Comparison of ENCODE assay signal across 8 cellular contexts in genomic region chr10:50669957-50670356, GRCh38. TPM values are rescaled to one million over a fixed set of nuclear protein-coding genes. Genes with fewer than 3 reads are reported as not detected.
A peak's percentile ranks its signal among the peaks of the same experiment; 100 is the strongest.
DNase-seq lines count a peak whose midpoint lies in the region; ATAC-seq, FAIRE-seq and TF ChIP-seq lines count a peak whose summit lies in the region.
"Not testable (repeated sequence)": the region's sequence is repeated elsewhere in the genome, so short reads cannot be mapped to it uniquely, and the experiment has no call there.

No MANE protein-coding gene starts in this region.

- not testable (repeated sequence) for H2AFZ ChIP-seq in K562 (ENCODE audit: low read depth, low read length); H1 (ENCODE audit: low read length)

- not testable (repeated sequence) for H3K4me3 ChIP-seq in K562; colonic mucosa; H1 (ENCODE audit: extremely low read depth in 1 of 4, insufficient read depth in 2 of 4, low read depth in 3 of 4, low read length in 4 of 4); mucosa of descending colon

- TF ChIP-seq RAD21 in K562 (CRISPR knock-in tag; conservative IDR thresholded peaks at IDR 0.05 in 1 of 2, IDR thresholded peaks at IDR 0.05 in 1 of 2): not testable (repeated sequence)
- peak; percentile 20 to 35; a peak in 3 of 4 replicates for TF ChIP-seq RAD21 in H1 (IDR thresholded peaks at IDR 0.05 in 1 of 2, conservative IDR thresholded peaks at IDR 0.05 in 1 of 2; ENCODE audit: low read depth in 2 of 2, low read length in 2 of 2)

- not testable (repeated sequence) for H3K79me1 ChIP-seq in H1 (ENCODE audit: low read depth, low read length)

- not testable (repeated sequence) for H3K36me3 ChIP-seq in K562 (ENCODE audit: control insufficient read depth, insufficient read depth, low read length); colonic mucosa; H1 (ENCODE audit: control insufficient read depth in 2 of 4, insufficient read depth in 4 of 4, low read length in 3 of 4); mucosa of descending colon (ENCODE audit: low read depth)

- WGBS in K562 (ENCODE audit: insufficient coverage, low coverage, missing lambda C conversion rate): 36% methylated on average over 2 of the region's 6 CpGs
- WGBS in H1 (ENCODE audit: extremely low coverage in 1 of 2, insufficient coverage in 1 of 2, insufficient read length in 1 of 2, insufficient replicate concordance in 2 of 2, low coverage in 1 of 2, low lambda C conversion rate in 2 of 2, missing lambda C conversion rate in 1 of 2), 2 experiments: 94% methylated on average over 3 of the region's 6 CpGs; no CpG with 5 or more reads in 1 of the 2 experiments

- TF ChIP-seq EP300 in K562 (IDR thresholded peaks at IDR 0.05; ENCODE audit: low read length); H1 (IDR thresholded peaks at IDR 0.05; ENCODE audit: borderline replicate concordance in 1 of 2, low read depth in 2 of 2, low read length in 2 of 2): not testable (repeated sequence)

- intact Hi-C loops in activated CD4-positive, alpha-beta T cell treated with anti-CD3 and anti-CD28 coated beads for 36 hours (cut with DNase I, micrococcal nuclease); K562 (cut with micrococcal nuclease); colonic mucosa (cut with DNase I); left colon (cut with DNase I, micrococcal nuclease); mucosa of descending colon (cut with DNase I, micrococcal nuclease): not testable (repeated sequence)

- TF ChIP-seq POLR2A in K562 (conservative IDR thresholded peaks at IDR 0.05); H1 (IDR thresholded peaks at IDR 0.05; ENCODE audit: control extremely low read depth in 1 of 2, low read depth in 2 of 2, low read length in 2 of 2): not testable (repeated sequence)

- in situ Hi-C loops in K562 (cut with MboI): not testable (repeated sequence)

- H2BK5ac ChIP-seq in H1 (ENCODE audit: low read depth, low read length): not testable (repeated sequence)

- not testable (repeated sequence) for H3K9me3 ChIP-seq in K562 (replicated peaks; ENCODE audit: control insufficient read depth, insufficient read depth, low read depth, low read length); colonic mucosa; H1 (ENCODE audit: insufficient read depth in 2 of 2, low read depth in 1 of 2, low read length in 1 of 2); mucosa of descending colon

- H3K4me1 ChIP-seq in K562 (replicated peaks in 1 of 2; ENCODE audit: control insufficient read depth in 2 of 2, insufficient read depth in 2 of 2, low read length in 2 of 2); colonic mucosa; H1 (replicated peaks in 1 of 4; ENCODE audit: control insufficient read depth in 3 of 4, insufficient read depth in 4 of 4, low read length in 3 of 4); mucosa of descending colon (ENCODE audit: low read depth): not testable (repeated sequence)

- H2BK15ac ChIP-seq in H1 (ENCODE audit: low read length): not testable (repeated sequence)

- not testable (repeated sequence) for H2BK12ac ChIP-seq in H1 (ENCODE audit: low read depth, low read length)

- H4K5ac ChIP-seq in H1 (ENCODE audit: insufficient read length, low read depth, low read length): not testable (repeated sequence)

- not testable (repeated sequence) for H3K27me3 Mint-ChIP-seq in activated CD4-positive, alpha-beta T cell treated with anti-CD3 and anti-CD28 coated beads for 36 hours; neural crest cell (ENCODE audit: low read depth)

- H3K9ac ChIP-seq in K562 (ENCODE audit: insufficient read depth in 1 of 2, low read depth in 2 of 2, low read length in 2 of 2); colonic mucosa (ENCODE audit: low read depth in 2 of 2, low read length in 2 of 2); H1 (replicated peaks in 1 of 4; ENCODE audit: extremely low read depth in 1 of 4, low read depth in 3 of 4, low read length in 3 of 4): not testable (repeated sequence)

- H3K56ac ChIP-seq in H1 (replicated peaks; ENCODE audit: insufficient read length, low read depth, low read length): not testable (repeated sequence)

- POLR2A ChIA-PET in activated CD4-positive, alpha-beta T cell treated with anti-CD3 and anti-CD28 coated beads for 36 hours (lab: Charles Lee); K562 (lab: Yijun Ruan, JAX): not testable (repeated sequence)
- POLR2A ChIA-PET in H1 (lab: Charles Lee; ENCODE audit: partially characterized antibody): interaction anchor here (1.0 kb wide), 1 partner anchor 45 kb away, joined by 4 read pairs; no protein-coding TSS in a partner anchor

- not testable (repeated sequence) for H3K36me3 Mint-ChIP-seq in activated CD4-positive, alpha-beta T cell treated with anti-CD3 and anti-CD28 coated beads for 36 hours (ENCODE audit: low read depth); neural crest cell (ENCODE audit: low read depth); stimulated activated effector memory CD8-positive, alpha-beta T cell treated with anti-CD3 and anti-CD28 coated beads, Interleukin-12 subunit alpha, Interleukin-12 subunit beta, amount 100 ng/mL, for 72 hours

- not testable (repeated sequence) for FAIRE-seq in K562 (lab: Jason Lieb, UNC); H1 (lab: Jason Lieb, UNC)

- not testable (repeated sequence) for H2AK5ac ChIP-seq in H1 (ENCODE audit: low read depth, low read length)

- H3K14ac ChIP-seq in H1 (ENCODE audit: insufficient read length): not testable (repeated sequence)

- BruUV-seq in K562 (replicated peaks; lab: Mats Ljungman, UMichigan): not testable (repeated sequence)

- not testable (repeated sequence) for H3K4me2 ChIP-seq in K562 (ENCODE audit: insufficient read depth, low read length); H1 (ENCODE audit: insufficient read depth in 1 of 2, low read depth in 2 of 2, low read length in 2 of 2)

- H3K27ac ChIP-seq in K562 (ENCODE audit: extremely low read depth, low read depth, low read length); colonic mucosa; H1 (ENCODE audit: low read depth, low read length): not testable (repeated sequence)

- not testable (repeated sequence) for H3K9me1 ChIP-seq in K562 (ENCODE audit: control insufficient read depth, insufficient read depth, low read length)

- not testable (repeated sequence) for H3K18ac ChIP-seq in H1 (ENCODE audit: extremely low read depth, low read length)

- H3K27ac Mint-ChIP-seq in activated CD4-positive, alpha-beta T cell treated with anti-CD3 and anti-CD28 coated beads for 36 hours: peak overlapping the region; percentile 21
- H3K27ac Mint-ChIP-seq in neural crest cell (ENCODE audit: unreplicated experiment): peak overlapping the region; percentile 36
- peak overlapping the region; percentile 14 for H3K27ac Mint-ChIP-seq in stimulated activated effector memory CD8-positive, alpha-beta T cell treated with anti-CD3 and anti-CD28 coated beads, Interleukin-12 subunit alpha, Interleukin-12 subunit beta, amount 100 ng/mL, for 72 hours

- not testable (repeated sequence) for H3K9me3 Mint-ChIP-seq in activated CD4-positive, alpha-beta T cell treated with anti-CD3 and anti-CD28 coated beads for 36 hours (ENCODE audit: low read depth); neural crest cell
- H3K9me3 Mint-ChIP-seq in stimulated activated effector memory CD8-positive, alpha-beta T cell treated with anti-CD3 and anti-CD28 coated beads, Interleukin-12 subunit alpha, Interleukin-12 subunit beta, amount 100 ng/mL, for 72 hours: peaks cover 11% of the 10 kb centered on the region

- H3K23ac ChIP-seq in H1 (ENCODE audit: insufficient read length): not testable (repeated sequence)

- not testable (repeated sequence) for H2BK20ac ChIP-seq in H1 (ENCODE audit: low read length)

- H4K91ac ChIP-seq in H1 (replicated peaks; ENCODE audit: insufficient read length, low read length): not testable (repeated sequence)

- not testable (repeated sequence) for DNase-seq in activated CD4-positive, alpha-beta T cell treated with anti-CD3 and anti-CD28 coated beads for 36 hours; K562 (ENCODE audit: extremely low read depth in 1 of 4, low spot score in 3 of 4); left colon; mucosa of descending colon; neural crest cell (ENCODE audit: low read depth, low spot score); stimulated activated effector memory CD8-positive, alpha-beta T cell treated with anti-CD3 and anti-CD28 coated beads, Interleukin-12 subunit alpha, Interleukin-12 subunit beta, amount 100 ng/mL, for 72 hours (ENCODE audit: low spot score in 2 of 2)
- DNase-seq in colonic mucosa (peak; percentile 11), H1 (ENCODE audit: low read depth in 1 of 2, low spot score in 2 of 2) (peak in 1 of 2 experiments; percentile 41)

- not testable (repeated sequence) for H3K23me2 ChIP-seq in H1 (ENCODE audit: low read depth, low read length)

- H4K20me1 ChIP-seq in K562 (replicated peaks; ENCODE audit: control insufficient read depth, insufficient read depth, low read length); H1 (replicated peaks in 1 of 2; ENCODE audit: control insufficient read depth in 1 of 2, insufficient read depth in 2 of 2, low read length in 2 of 2): not testable (repeated sequence)

- H3K4me3 Mint-ChIP-seq in activated CD4-positive, alpha-beta T cell treated with anti-CD3 and anti-CD28 coated beads for 36 hours; neural crest cell; stimulated activated effector memory CD8-positive, alpha-beta T cell treated with anti-CD3 and anti-CD28 coated beads, Interleukin-12 subunit alpha, Interleukin-12 subunit beta, amount 100 ng/mL, for 72 hours: not testable (repeated sequence)

- not testable (repeated sequence) for H2BK120ac ChIP-seq in H1 (replicated peaks; ENCODE audit: low read depth, low read length)

- H3K27me3 ChIP-seq in K562 (ENCODE audit: control insufficient read depth in 2 of 2, insufficient read depth in 2 of 2, low read length in 2 of 2); colonic mucosa; H1 (replicated peaks in 1 of 4; ENCODE audit: control insufficient read depth in 3 of 4, extremely low read depth in 1 of 4, insufficient read depth in 3 of 4, low read length in 3 of 4): not testable (repeated sequence)

- TF ChIP-seq CTCF in K562 (IDR thresholded peaks at IDR 0.05 in 2 of 3, conservative IDR thresholded peaks at IDR 0.05 in 1 of 3; ENCODE audit: insufficient read depth in 2 of 3, low read depth in 1 of 3, low read length in 3 of 3); colonic mucosa (IDR thresholded peaks at IDR 0.05); mucosa of descending colon (IDR thresholded peaks at IDR 0.05); neural crest cell (conservative IDR thresholded peaks at IDR 0.05): not testable (repeated sequence)
- TF ChIP-seq CTCF in H1 (IDR thresholded peaks at IDR 0.05; ENCODE audit: control extremely low read depth in 1 of 3, insufficient read depth in 1 of 3, low read depth in 1 of 3, low read length in 3 of 3): peak in 2 of 3 experiments; percentile 13 to 17; a peak in 2 of 4 replicates

- peaks cover 17% of the 10 kb centered on the region for H3K4me1 Mint-ChIP-seq in activated CD4-positive, alpha-beta T cell treated with anti-CD3 and anti-CD28 coated beads for 36 hours
- H3K4me1 Mint-ChIP-seq in neural crest cell: not testable (repeated sequence)
- H3K4me1 Mint-ChIP-seq in stimulated activated effector memory CD8-positive, alpha-beta T cell treated with anti-CD3 and anti-CD28 coated beads, Interleukin-12 subunit alpha, Interleukin-12 subunit beta, amount 100 ng/mL, for 72 hours: peaks cover 28% of the 10 kb centered on the region

- not testable (repeated sequence) for ATAC-seq in activated CD4-positive, alpha-beta T cell treated with anti-CD3 and anti-CD28 coated beads for 36 hours; stimulated activated effector memory CD8-positive, alpha-beta T cell treated with anti-CD3 and anti-CD28 coated beads, Interleukin-12 subunit alpha, Interleukin-12 subunit beta, amount 100 ng/mL, for 72 hours
- ATAC-seq in K562 (peak; percentile 16; the same call in 2 of the 3 replicates), left colon (peak; percentile 82), mucosa of descending colon (peak; percentile 57)

- not testable (repeated sequence) for H3K79me2 ChIP-seq in K562 (ENCODE audit: control insufficient read depth, insufficient read depth, low read length); H1 (ENCODE audit: control insufficient read depth in 1 of 2, insufficient read depth in 2 of 2, low read length in 2 of 2)

- CTCF ChIA-PET in activated CD4-positive, alpha-beta T cell treated with anti-CD3 and anti-CD28 coated beads for 36 hours (lab: Charles Lee); K562 (lab: Yijun Ruan, JAX; ENCODE audit: low intra/inter-chr PET ratio): not testable (repeated sequence)
- CTCF ChIA-PET in H1 (lab: Charles Lee; ENCODE audit: partially characterized antibody): interaction anchor here (0.6 kb wide), 1 partner anchor 41 kb away, joined by 3 read pairs; no protein-coding TSS in a partner anchor

- H3K4ac ChIP-seq in H1 (replicated peaks; ENCODE audit: insufficient read length, low read depth, low read length): not testable (repeated sequence)

- not testable (repeated sequence) for H4K8ac ChIP-seq in H1 (ENCODE audit: extremely low read depth, insufficient read depth, low read length)

RNA-seq across cellular contexts. Expression of gene SGMS1, which starts 46.2 kb away (rescaled TPM):
- total RNA-seq in activated CD4-positive, alpha-beta T cell treated with anti-CD3 and anti-CD28 coated beads for 36 hours: 1 to 10 TPM; 7.5 to 9.0 TPM
- 267 and 295 TPM in 2 replicates for total RNA-seq in K562 (2011; cell fraction: chromatin; rRNA removed; ENCODE audit: low replicate concordance)
- total RNA-seq in K562 (2011; cell fraction: nucleolus; rRNA removed): 202 and 204 TPM in 2 replicates
- 277 and 388 TPM in 2 replicates for total RNA-seq in K562 (2011; cell fraction: nucleoplasm; rRNA removed)
- total RNA-seq in K562 (2014; rRNA removed) (187 and 232 TPM in 2 replicates), K562 (2014; rRNA removed; fragmentation: Illumina TruSeq; extraction: Trizol) (82.2 and 82.5 TPM in 2 replicates), K562 (2015; rRNA removed; fragmentation: Illumina TruSeq; extraction: Trizol) (82.3 and 83.8 TPM in 2 replicates), K562 (2021) (91.8 and 94.0 TPM in 2 replicates), colonic mucosa (10 to 100 TPM; 19.4 to 19.5 TPM), left colon (10 to 100 TPM; 17.8 to 20.8 TPM), mucosa of descending colon (10 to 100 TPM; 14.4 to 28.4 (median 20.0) TPM), neural crest cell (14.2 and 14.4 TPM in 2 replicates)
- polyA plus RNA-seq in K562 (2011; rRNA removed) (69.8 and 89.6 TPM in 2 replicates), K562 (2014; fragmentation: Illumina TruSeq; extraction: Trizol) (61.5 and 69.7 TPM in 2 replicates), K562 (2014; fragmentation: Nextera tagmentation; extraction: Ambion mirVana) (10 to 100 TPM; 22.6 to 25.3 TPM), K562 (2014; rRNA removed) (63.2 and 82.2 TPM in 2 replicates), H1 (2011; rRNA removed) (4.8 and 6.0 TPM in 2 replicates)
- 58.5 and 88.3 TPM in 2 replicates for polyA plus RNA-seq in K562 (2011; cell fraction: cytosol; rRNA removed)
- polyA plus RNA-seq in K562 (2011; cell fraction: nucleus; rRNA removed): 74.4 and 107 TPM in 2 replicates
- 27.2 and 40.1 TPM in 2 replicates for polyA plus RNA-seq in K562 (2012)
- 116 and 125 TPM in 2 replicates for polyA minus RNA-seq in K562 (2011; rRNA and poly(A)+ RNA removed)
- polyA minus RNA-seq in K562 (2011; cell fraction: cytosol; rRNA and poly(A)+ RNA removed): 75.6 and 79.4 TPM in 2 replicates
- 297 and 317 TPM in 2 replicates for polyA minus RNA-seq in K562 (2011; cell fraction: nucleus; rRNA and poly(A)+ RNA removed)
- 12.7 and 15.6 TPM in 2 replicates for total RNA-seq in H1 (2021; fragmentation: NEBNext Ultra II Directional; extraction: Animal tissue kit (Norgen Biotek cat#: 25700))
- 6.7 TPM for polyA plus RNA-seq in H1 (2011; cell fraction: cytosol; rRNA removed)
- 12.3 TPM for polyA plus RNA-seq in H1 (2011; cell fraction: nucleus; rRNA removed)
- polyA plus RNA-seq in H1 (2012, experiment 1 of 2): 9.0 to 10.5 TPM (median 10.5 TPM) in 4 replicates
- polyA plus RNA-seq in H1 (2012, experiment 2 of 2): 1.3 TPM
- 8.1 TPM for polyA plus RNA-seq in H1 (2013, experiment 1 of 2)
- polyA plus RNA-seq in H1 (2013, experiment 2 of 2): 8.7 TPM
- polyA minus RNA-seq in H1 (2011; rRNA and poly(A)+ RNA removed): 14.5 and 14.8 TPM in 2 replicates
- 14.5 TPM for polyA minus RNA-seq in H1 (2011; cell fraction: cytosol; rRNA and poly(A)+ RNA removed)
- polyA minus RNA-seq in H1 (2011; cell fraction: nucleus; rRNA and poly(A)+ RNA removed): 58.9 TPM
